8 cellular contexts compared by ENCODE assay signal in the genomic region with DNA sequence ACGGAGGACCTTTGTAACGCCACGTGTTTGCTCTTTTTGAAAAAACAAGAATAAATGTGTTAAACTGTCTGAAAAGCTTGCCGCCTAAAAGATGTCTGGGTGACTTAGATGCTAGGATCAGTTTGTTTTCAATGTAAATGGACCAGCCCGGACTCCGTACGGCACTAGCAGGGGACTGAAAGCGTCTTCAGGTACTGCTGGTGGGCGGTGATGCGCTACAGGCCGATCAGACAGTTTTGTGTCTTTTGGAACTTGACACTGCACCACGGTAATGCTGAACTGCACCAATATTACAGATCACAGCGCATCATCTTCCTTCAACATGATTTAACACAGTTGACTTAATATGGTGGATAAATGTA. TPM values are rescaled to one million over a fixed set of nuclear protein-coding genes. Genes with fewer than 3 reads are reported as not detected.
DNase-seq lines count a peak whose midpoint lies in the region; ATAC-seq and TF ChIP-seq lines count a peak whose summit lies in the region.

No MANE protein-coding gene starts in this region.

- H3K4me3 Mint-ChIP-seq in mesothelial cell of epicardium = peak overlapping the region; percentile 87

- no peaks in the 10 kb centered on the region for H3K27me3 ChIP-seq in HL-60 (ENCODE audit: insufficient read depth, poor library complexity, severe bottlenecking)

- H3K27ac ChIP-seq in HL-60 (replicated peaks) = peak overlapping the region; percentile 95
- H3K27ac ChIP-seq in VCaP = peak overlapping the region; percentile 92
- H3K27ac ChIP-seq in substantia nigra (ENCODE audit: low read depth, low read length, poor library complexity, severe bottlenecking) = peak overlapping the region; percentile 90

- no peak for ATAC-seq in GM21367 (IDR thresholded peaks at IDR 0.05; ENCODE audit: unreplicated experiment)

- peaks cover 8% of the 10 kb centered on the region for H3K36me3 Mint-ChIP-seq in mesothelial cell of epicardium

- no peak for DNase-seq in GM12864 (ENCODE audit: low read depth)
- DNase-seq in HL-60 (ENCODE audit: low read depth in 1 of 2, low spot score in 1 of 2) = peak in 1 of 2 experiments; percentile 28
- DNase-seq in effector CD4-positive, alpha-beta T cell = peak; percentile 9
- no peak for DNase-seq in mesothelial cell of epicardium (ENCODE audit: low spot score in 2 of 2, unreplicated experiment in 2 of 2)
- peak in 7 of 49 donors; percentile 36 to 66 (median 49) for DNase-seq in substantia nigra (lab: John Stamatoyannopoulos, UW)
- no peak for DNase-seq in NCI-H1048 (lab: John Stamatoyannopoulos, UW)

- H3K27me3 Mint-ChIP-seq in mesothelial cell of epicardium (ENCODE audit: low read depth) = no peaks in the 10 kb centered on the region

- peaks cover 20% of the 10 kb centered on the region for H3K4me1 Mint-ChIP-seq in mesothelial cell of epicardium

- TF ChIP-seq CTCF in GM12864 (IDR thresholded peaks at IDR 0.05; ENCODE audit: low read depth, low read length, missing control alignments) = no peak
- TF ChIP-seq CTCF in HL-60 (IDR thresholded peaks at IDR 0.05; ENCODE audit: insufficient read depth, low read length) = no peak
- TF ChIP-seq CTCF in VCaP (conservative IDR thresholded peaks at IDR 0.05) = no peak
- no peak for TF ChIP-seq CTCF in mesothelial cell of epicardium (IDR thresholded peaks at IDR 0.05; ENCODE audit: unreplicated experiment)

- H3K27ac Mint-ChIP-seq in mesothelial cell of epicardium = peak overlapping the region; percentile 82

- peak overlapping the region; percentile 78 for H3K4me3 ChIP-seq in GM12864 (ENCODE audit: low read depth, low read length)
- peak overlapping the region; percentile 70 for H3K4me3 ChIP-seq in HL-60 (replicated peaks; ENCODE audit: insufficient read depth, low read length)

- H3K9me3 Mint-ChIP-seq in mesothelial cell of epicardium = no peaks in the 10 kb centered on the region

RNA-seq across cellular contexts. Expression of gene MBTPS1, which starts 0.7 kb away (rescaled TPM):
- total RNA-seq in mesothelial cell of epicardium = 143 to 146 TPM (median 146 TPM) in 3 replicates

RNA-seq across cellular contexts. Expression of gene HSDL1, which starts 27.5 kb away (rescaled TPM):
- 47.6 to 50.0 TPM (median 48.9 TPM) in 3 replicates for total RNA-seq in mesothelial cell of epicardium

RNA-seq across cellular contexts. Expression of gene DNAAF1, which starts 27.6 kb away (rescaled TPM):
- total RNA-seq in mesothelial cell of epicardium = 0.18 to 0.47 TPM (median 0.22 TPM) in 3 replicates
